In genomic region chr1:156884560-156884959, GRCh38 we compare ENCODE assay signal across 35 cellular contexts. TPM values are rescaled to one million over a fixed set of nuclear protein-coding genes. Genes with fewer than 3 reads are reported as not detected.
"Had no signal": no experiment of that assay in that cellular context is flagged by ENCODE, and none has a peak within 500 bp of the region (broad histone marks: within the 10 kb centered on the region; RNA-seq: fewer than 3 reads in every experiment).

No MANE protein-coding gene starts in this region.

- ATAC-seq: activated CD4-positive, alpha-beta T cell treated with anti-CD3 and anti-CD28 coated beads for 36 hours; activated CD4-positive, CD25-positive, alpha-beta regulatory T cell treated with anti-CD3 and anti-CD28 coated beads, Interleukin-2, amount 50 U/mL, for 24 hours; activated CD8-positive, alpha-beta T cell treated with anti-CD3 and anti-CD28 coated beads, Interleukin-2, amount 10 ng/mL, durations not matched to agents 7 days and 5 days; body of pancreas; WTC11 had no signal

- H3K4me1 ChIP-seq: adrenal gland, body of pancreas, breast epithelium had no signal

- H3K27me3 ChIP-seq: adrenal gland, body of pancreas had no signal

- H3K9me3 ChIP-seq: adrenal gland, body of pancreas, breast epithelium had no signal

- H3K27ac Mint-ChIP-seq: activated CD4-positive, alpha-beta T cell treated with anti-CD3 and anti-CD28 coated beads for 36 hours; activated CD4-positive, alpha-beta T cell treated with anti-CD3 and anti-CD28 coated beads, Interleukin-2, amount 10 ng/mL, durations not matched to agents 7 days and 5 days; activated CD8-positive, alpha-beta T cell treated with anti-CD3 and anti-CD28 coated beads, Interleukin-2, amount 10 ng/mL, durations not matched to agents 7 days and 5 days; activated naive CD4-positive, alpha-beta T cell treated with anti-CD3 and anti-CD28 coated beads, Interleukin-2, amount 50 U/mL, for 24 hours; activated naive CD8-positive, alpha-beta T cell treated with anti-CD3 and anti-CD28 coated beads, Interleukin-2, amount 10 ng/mL, durations not matched to agents 7 days and 5 days; activated T-cell treated with anti-CD3 and anti-CD28 coated beads, Interleukin-2, amount 50 U/mL, for 24 hours; T-helper 1 cell treated with Interleukin-12 subunit alpha and Interleukin-12 subunit beta and Interleukin-4 antibody, amounts not matched to agents 30 μg/mL and 1 μg/mL, for 36 hours; T-helper 2 cell treated with Interferon-gamma antibody and Interleukin-4, amounts not matched to agents 5 μg/mL and 100 μg/mL, for 36 hours; WTC11 had no signal

- H3K36me3 ChIP-seq: adrenal gland, breast epithelium had no signal

- H3K27ac ChIP-seq: adrenal gland, body of pancreas, PC-9, RWPE1, SK-N-MC had no signal

- H3K4me3 ChIP-seq: adrenal gland, body of pancreas, breast epithelium, PC-9, SK-N-MC had no signal

- H3K36me3 Mint-ChIP-seq: activated naive CD4-positive, alpha-beta T cell treated with anti-CD3 and anti-CD28 coated beads, Interleukin-2, amount 50 U/mL, for 24 hours; activated naive CD8-positive, alpha-beta T cell treated with anti-CD3 and anti-CD28 coated beads, Interleukin-2, amount 10 ng/mL, durations not matched to agents 7 days and 5 days; WTC11 had no signal

- H3K4me1 Mint-ChIP-seq: activated CD4-positive, alpha-beta T cell treated with anti-CD3 and anti-CD28 coated beads for 36 hours; activated CD4-positive, alpha-beta T cell treated with anti-CD3 and anti-CD28 coated beads, Interleukin-2, amount 10 ng/mL, durations not matched to agents 7 days and 5 days; activated naive CD4-positive, alpha-beta T cell treated with anti-CD3 and anti-CD28 coated beads, Interleukin-2, amount 50 U/mL, for 24 hours; activated naive CD8-positive, alpha-beta T cell treated with anti-CD3 and anti-CD28 coated beads, Interleukin-2, amount 10 ng/mL, durations not matched to agents 7 days and 5 days had no signal

- H3K9me3 Mint-ChIP-seq: activated CD4-positive, alpha-beta T cell treated with anti-CD3 and anti-CD28 coated beads, Interleukin-2, amount 10 ng/mL, durations not matched to agents 7 days and 5 days; activated naive CD4-positive, alpha-beta T cell treated with anti-CD3 and anti-CD28 coated beads, Interleukin-2, amount 50 U/mL, for 24 hours; activated naive CD8-positive, alpha-beta T cell treated with anti-CD3 and anti-CD28 coated beads, Interleukin-2, amount 10 ng/mL, durations not matched to agents 7 days and 5 days; activated T-cell treated with anti-CD3 and anti-CD28 coated beads, Interleukin-2, amount 50 U/mL, for 24 hours; activated T-helper 2 cell treated with anti-CD3 and anti-CD28 coated beads, Interferon-gamma antibody, Interleukin-2, Interleukin-4, amounts not matched to agents 10 μg/mL and 5 μg/mL and 100 μg/mL, durations not matched to agents 14 hours and 24 hours and 36 hours; T-helper 1 cell treated with Interleukin-12 subunit alpha and Interleukin-12 subunit beta and Interleukin-4 antibody, amounts not matched to agents 30 μg/mL and 1 μg/mL, for 36 hours; T-helper 2 cell treated with Interferon-gamma antibody and Interleukin-4, amounts not matched to agents 5 μg/mL and 100 μg/mL, for 36 hours; WTC11 had no signal

- DNase-seq: activated CD4-positive, alpha-beta T cell treated with anti-CD3 and anti-CD28 coated beads for 36 hours; activated CD4-positive, alpha-beta T cell treated with anti-CD3 and anti-CD28 coated beads, Interleukin-2, amount 10 ng/mL, durations not matched to agents 7 days and 5 days; activated CD4-positive, alpha-beta T cell treated with anti-CD3 and anti-CD28 coated beads, Interleukin-2, amount 50 U/mL, for 48 hours; activated CD8-positive, alpha-beta T cell treated with anti-CD3 and anti-CD28 coated beads, Interleukin-2, amount 10 ng/mL, durations not matched to agents 7 days and 5 days; activated gamma-delta T cell; activated naive CD4-positive, alpha-beta T cell treated with Interleukin-2 at 50 U/mL for 16 hours; activated naive CD8-positive, alpha-beta T cell treated with anti-CD3 and anti-CD28 coated beads, Interleukin-2, amount 10 ng/mL, durations not matched to agents 7 days and 5 days; activated T-cell treated with anti-CD3 and anti-CD28 coated beads, Interleukin-2, amount 50 U/mL, for 24 hours; adrenal gland; body of pancreas; Karpas-422; KBM-7; NCI-H1048; NCI-H1105 treated with DMSO at 0.1 percent for 48 hours; NCI-H1436; NCI-H1694; NCI-H1930; NCI-H510A; NCI-H526; NCI-H748 treated with DMSO at 0.1 percent for 48 hours; NK-92 treated with Interleukin-12 subunit alpha and Interleukin-12 subunit beta, amount 100 ng/mL, for 24 hours; PC-9; Right ventricle myocardium superior had no signal

- H3K4me3 Mint-ChIP-seq: activated CD4-positive, alpha-beta T cell treated with anti-CD3 and anti-CD28 coated beads for 36 hours; activated CD4-positive, alpha-beta T cell treated with anti-CD3 and anti-CD28 coated beads, Interleukin-2, amount 10 ng/mL, durations not matched to agents 7 days and 5 days; activated CD8-positive, alpha-beta T cell treated with anti-CD3 and anti-CD28 coated beads, Interleukin-2, amount 10 ng/mL, durations not matched to agents 7 days and 5 days; activated naive CD4-positive, alpha-beta T cell treated with anti-CD3 and anti-CD28 coated beads, Interleukin-2, amount 50 U/mL, for 24 hours; activated naive CD8-positive, alpha-beta T cell treated with anti-CD3 and anti-CD28 coated beads, Interleukin-2, amount 10 ng/mL, durations not matched to agents 7 days and 5 days; activated T-cell treated with anti-CD3 and anti-CD28 coated beads, Interleukin-2, amount 50 U/mL, for 24 hours; T-helper 1 cell treated with Interleukin-12 subunit alpha and Interleukin-12 subunit beta and Interleukin-4 antibody, amounts not matched to agents 30 μg/mL and 1 μg/mL, for 36 hours; T-helper 2 cell treated with Interferon-gamma antibody and Interleukin-4, amounts not matched to agents 5 μg/mL and 100 μg/mL, for 36 hours; WTC11 had no signal

RNA-seq across cellular contexts. Expression of gene PEAR1, which starts 9.0 kb away (rescaled TPM):
- total RNA-seq: activated CD4-positive, alpha-beta T cell treated with anti-CD3 and anti-CD28 coated beads for 36 hours; OCI-LY7 had no signal

RNA-seq across cellular contexts. Expression of gene NTRK1, which starts 23.9 kb away (rescaled TPM):
- total RNA-seq: OCI-LY7, PC-9 had no signal

RNA-seq across cellular contexts. Expression of gene INSRR, which starts 25.6 kb away (rescaled TPM):
- total RNA-seq: MCF 10A, OCI-LY7, PC-9 had no signal

RNA-seq across cellular contexts. Expression of gene LRRC71, which starts 35.9 kb away (rescaled TPM):
- total RNA-seq: activated CD4-positive, alpha-beta T cell treated with anti-CD3 and anti-CD28 coated beads for 36 hours; activated CD4-positive, alpha-beta T cell treated with anti-CD3 and anti-CD28 coated beads, Interleukin-2, amount 10 ng/mL, durations not matched to agents 7 days and 5 days; activated CD8-positive, alpha-beta T cell treated with anti-CD3 and anti-CD28 coated beads, Interleukin-2, amount 10 ng/mL, durations not matched to agents 7 days and 5 days; activated naive CD8-positive, alpha-beta T cell treated with anti-CD3 and anti-CD28 coated beads, Interleukin-2, amount 10 ng/mL, durations not matched to agents 7 days and 5 days; activated T-helper 2 cell treated with anti-CD3 and anti-CD28 coated beads, Interferon-gamma antibody, Interleukin-2, Interleukin-4, amounts not matched to agents 10 μg/mL and 5 μg/mL and 100 μg/mL, durations not matched to agents 14 hours and 24 hours and 36 hours; body of pancreas; breast epithelium; cardiac septum; MCF 10A; OCI-LY7; PC-9; Right ventricle myocardium superior had no signal
